Comparison of ENCODE assay signal across 1 cellular context in genomic region chr1:233188061-233188460, GRCh38.
A peak's percentile ranks its signal among the peaks of the same experiment; 100 is the strongest.
TF ChIP-seq lines count a peak whose summit lies in the region.

No MANE protein-coding gene starts in this region.

TF ChIP-seq in GM12878, 131 proteins besides CTCF, POLR2A, EP300 and RAD21 (continued from another document):
- 0 out of 2 replicates have a peak, but pooled peaks have one; percentile 41 for TF ChIP-seq MEF2A (IDR thresholded peaks at IDR 0.05; ENCODE audit: insufficient read depth, low read depth, low read length)
- no peak for TF ChIP-seq RBBP5 (conservative IDR thresholded peaks at IDR 0.05)
- no peak for TF ChIP-seq CBX3 (IDR thresholded peaks at IDR 0.05; ENCODE audit: borderline replicate concordance, low read depth)
